ENCODE assay signal across 21 cellular contexts in the genomic region with DNA sequence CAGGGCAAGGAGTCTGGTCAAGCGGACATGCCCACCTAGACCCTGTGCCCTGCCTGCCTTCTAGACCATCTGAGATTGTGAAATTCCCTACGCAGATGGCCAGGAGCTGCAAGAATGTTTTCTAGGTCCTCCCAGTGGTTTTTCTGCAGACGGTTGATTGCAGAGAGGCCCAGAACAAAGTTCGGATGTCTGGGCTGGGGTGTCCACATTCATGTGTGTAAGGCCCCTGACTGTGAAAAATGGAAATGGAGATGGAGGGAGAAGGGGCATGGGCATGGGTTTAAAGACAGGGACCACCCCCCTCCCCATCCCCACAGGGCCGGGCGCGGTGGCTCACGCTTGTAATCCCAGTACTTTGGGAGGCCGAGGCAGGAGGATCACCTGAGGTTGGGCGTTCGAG. TPM values are rescaled to one million over a fixed set of nuclear protein-coding genes. Genes with fewer than 3 reads are reported as not detected.
DNase-seq lines count a peak whose midpoint lies in the region; ATAC-seq, FAIRE-seq and TF ChIP-seq lines count a peak whose summit lies in the region.
"Had no signal": no experiment of that assay in that cellular context is flagged by ENCODE, and none has a peak within 500 bp of the region (broad histone marks: within the 10 kb centered on the region; RNA-seq: fewer than 3 reads in every experiment).

No MANE protein-coding gene starts in this region.

- no peak for TF ChIP-seq EP300 in HepG2 (IDR thresholded peaks at IDR 0.05; ENCODE audit: low read depth in 2 of 2, low read length in 2 of 2)
- TF ChIP-seq EP300 in HepG2 (CRISPR knock-in tag; IDR thresholded peaks at IDR 0.05; ENCODE audit: borderline replicate concordance) = no peak

- in situ Hi-C loops in HepG2 (cut with HindIII; ENCODE audit: extremely low pct_ligation_motif_present, low pct_unique_long_range_greater_than_20kb) = no loop called here

- H3K36me3 Mint-ChIP-seq in activated B cell treated with CpG ODN at 0.5 μM for 24 hours (ENCODE audit: low read depth) = peaks cover 50% of the 10 kb centered on the region
- H3K36me3 Mint-ChIP-seq in central memory CD8-positive, alpha-beta T cell (ENCODE audit: insufficient read depth) = peaks cover 35% of the 10 kb centered on the region
- H3K36me3 Mint-ChIP-seq in stimulated activated memory B cell treated with anti-CD40 and anti-IgM and Interleukin-4, amounts not matched to agents 10 μg/mL and 1 μg/mL and 100 μg/mL, for 72 hours = peaks cover 61% of the 10 kb centered on the region

- no peak for TF ChIP-seq RAD21 in HepG2 (CRISPR knock-in tag; IDR thresholded peaks at IDR 0.05)

- H3K9me2 ChIP-seq in OCI-LY7 (ENCODE audit: insufficient read depth, low read length) = no peaks in the 10 kb centered on the region

- H2AFZ ChIP-seq in HepG2 (ENCODE audit: low read length) (no peak overlapping the region), OCI-LY7 (ENCODE audit: low read length) (no peak overlapping the region)

- CTCF ChIA-PET in HepG2 (lab: Yijun Ruan, JAX; ENCODE audit: low intra/inter-chr PET ratio, low total read pairs) = no interaction called here
- CTCF ChIA-PET in activated B cell treated with CpG ODN at 0.5 μM for 24 hours (lab: Charles Lee) = interaction anchor here (1.0 to 3.4 kb wide), 4 partner anchors 37 to 179 kb away, joined by 3 to 18 read pairs (median 4); no protein-coding TSS in a partner anchor
- CTCF ChIA-PET in OCI-LY7 (lab: Charles Lee; ENCODE audit: unreplicated experiment) = interaction anchor here (0.5 kb wide), 1 partner anchor 101 kb away, joined by 3 read pairs; no protein-coding TSS in a partner anchor

- H3K27ac ChIP-seq in HepG2 (ENCODE audit: extremely low read length, insufficient read depth, low read length) = no peak overlapping the region
- no peak overlapping the region for H3K27ac ChIP-seq in right lobe of liver
- H3K27ac ChIP-seq in OCI-LY7 (ENCODE audit: low read depth, low read length, poor library complexity, severe bottlenecking) = no peak overlapping the region
- H3K27ac ChIP-seq: left ventricle myocardium inferior, thyroid gland had no signal

- H3K36me3 ChIP-seq in HepG2 (replicated peaks in 1 of 2; ENCODE audit: control insufficient read depth in 1 of 2, insufficient read depth in 2 of 2, low read length in 2 of 2) (no peaks in the 10 kb centered on the region), right lobe of liver (no peaks in the 10 kb centered on the region), OCI-LY7 (ENCODE audit: insufficient read depth, low read length) (peaks cover 17% of the 10 kb centered on the region)
- H3K36me3 ChIP-seq: heart left ventricle, left ventricle myocardium inferior, thyroid gland had no signal

- H3K9me3 ChIP-seq in HepG2 (ENCODE audit: low read length) (no peaks in the 10 kb centered on the region), right lobe of liver (no peaks in the 10 kb centered on the region), OCI-LY7 (ENCODE audit: low read length) (no peaks in the 10 kb centered on the region)
- H3K9me3 ChIP-seq: heart left ventricle, left ventricle myocardium inferior, thyroid gland had no signal

- no peaks in the 10 kb centered on the region for H3K4me1 ChIP-seq in HepG2 (ENCODE audit: insufficient read depth, low read length)
- H3K4me1 ChIP-seq in right lobe of liver = peaks cover 0 to under 1% (median 0%) of the 10 kb centered on the region in 4 donors
- peaks cover 71% of the 10 kb centered on the region for H3K4me1 ChIP-seq in OCI-LY7 (ENCODE audit: insufficient read depth, low read length, poor library complexity, severe bottlenecking)
- H3K4me1 ChIP-seq: left ventricle myocardium inferior, thyroid gland had no signal

- no peak overlapping the region for H3K4me3 Mint-ChIP-seq in activated B cell treated with CpG ODN at 0.5 μM for 24 hours
- peak overlapping the region; percentile 75 for H3K4me3 Mint-ChIP-seq in central memory CD8-positive, alpha-beta T cell
- no peak overlapping the region for H3K4me3 Mint-ChIP-seq in stimulated activated memory B cell treated with anti-CD40 and anti-IgM and Interleukin-4, amounts not matched to agents 10 μg/mL and 1 μg/mL and 100 μg/mL, for 72 hours

- no peaks in the 10 kb centered on the region for H3K27me3 Mint-ChIP-seq in activated B cell treated with CpG ODN at 0.5 μM for 24 hours
- H3K27me3 Mint-ChIP-seq in central memory CD8-positive, alpha-beta T cell = no peaks in the 10 kb centered on the region
- no peaks in the 10 kb centered on the region for H3K27me3 Mint-ChIP-seq in stimulated activated memory B cell treated with anti-CD40 and anti-IgM and Interleukin-4, amounts not matched to agents 10 μg/mL and 1 μg/mL and 100 μg/mL, for 72 hours

- TF ChIP-seq POLR2A in HepG2 (IDR thresholded peaks at IDR 0.05; ENCODE audit: insufficient read depth in 1 of 2, low read depth in 2 of 2, low read length in 2 of 2) (no peak), right lobe of liver (IDR thresholded peaks at IDR 0.05) (no peak)

- ATAC-seq in HepG2 = no peak
- no peak for ATAC-seq in right lobe of liver
- ATAC-seq in activated B cell treated with CpG ODN at 0.5 μM for 24 hours (ENCODE audit: low read depth) = no peak
- no peak for ATAC-seq in central memory CD8-positive, alpha-beta T cell (replicated peaks; ENCODE audit: extremely low read depth, poor library complexity, severe bottlenecking)
- ATAC-seq in stimulated activated memory B cell treated with anti-CD40 and anti-IgM and Interleukin-4, amounts not matched to agents 10 μg/mL and 1 μg/mL and 100 μg/mL, for 72 hours = no peak
- no peak for ATAC-seq in GM19395 (IDR thresholded peaks at IDR 0.05; ENCODE audit: unreplicated experiment)
- ATAC-seq: heart left ventricle had no signal

- BruUV-seq in HepG2 (replicated peaks; lab: Mats Ljungman, UMichigan) (no TSS peak), OCI-LY7 (replicated peaks; lab: Mats Ljungman, UMichigan) (no TSS peak)

- WGBS in HepG2 (ENCODE audit: low lambda C conversion rate) = 44% methylated on average over 11 of the region's 11 CpGs
- 56% methylated on average over 3 of the region's 11 CpGs for WGBS in right lobe of liver (ENCODE audit: insufficient coverage, low coverage, low lambda C conversion rate, missing lambda C conversion rate)

- H4K20me1 ChIP-seq in HepG2 (ENCODE audit: insufficient read depth, low read length) = no peaks in the 10 kb centered on the region
- no peaks in the 10 kb centered on the region for H4K20me1 ChIP-seq in OCI-LY7 (ENCODE audit: insufficient read depth, low read length)

- no peak overlapping the region for H3K9ac ChIP-seq in HepG2 (ENCODE audit: insufficient read depth, low read depth, low read length)

- intact Hi-C loops in HepG2 (cut with micrococcal nuclease; ENCODE audit: unreplicated experiment) (no loop called here), right lobe of liver (cut with DNase I) (loop anchor here in 1 of 2 donors (5.0 kb wide), 1 partner anchor 176 kb away; no protein-coding TSS in a partner anchor), activated B cell treated with CpG ODN at 0.5 μM for 24 hours (cut with micrococcal nuclease) (no loop called here), OCI-LY7 (cut with micrococcal nuclease; ENCODE audit: unreplicated experiment) (no loop called here)

- H3K4me2 ChIP-seq in HepG2 (ENCODE audit: low read depth, low read length) (no peak overlapping the region), OCI-LY7 (ENCODE audit: low read length) (no peak overlapping the region)

- H3K9me3 Mint-ChIP-seq in activated B cell treated with CpG ODN at 0.5 μM for 24 hours = no peaks in the 10 kb centered on the region
- H3K9me3 Mint-ChIP-seq in central memory CD8-positive, alpha-beta T cell = no peaks in the 10 kb centered on the region
- H3K9me3 Mint-ChIP-seq in stimulated activated memory B cell treated with anti-CD40 and anti-IgM and Interleukin-4, amounts not matched to agents 10 μg/mL and 1 μg/mL and 100 μg/mL, for 72 hours = no peaks in the 10 kb centered on the region

- H3K4me3 ChIP-seq in HepG2 (replicated peaks in 1 of 3; ENCODE audit: insufficient read depth in 1 of 3, low read depth in 2 of 3, low read length in 3 of 3) = no peak overlapping the region
- H3K4me3 ChIP-seq in right lobe of liver = no peak overlapping the region
- no peak overlapping the region for H3K4me3 ChIP-seq in OCI-LY7 (ENCODE audit: low read depth, low read length, poor library complexity, severe bottlenecking)
- H3K4me3 ChIP-seq: heart left ventricle, left ventricle myocardium inferior, thyroid gland had no signal

- peaks cover 82% of the 10 kb centered on the region for H3K4me1 Mint-ChIP-seq in activated B cell treated with CpG ODN at 0.5 μM for 24 hours
- peaks cover 87% of the 10 kb centered on the region for H3K4me1 Mint-ChIP-seq in central memory CD8-positive, alpha-beta T cell
- peaks cover 88% of the 10 kb centered on the region for H3K4me1 Mint-ChIP-seq in stimulated activated memory B cell treated with anti-CD40 and anti-IgM and Interleukin-4, amounts not matched to agents 10 μg/mL and 1 μg/mL and 100 μg/mL, for 72 hours

- POLR2A ChIA-PET in HepG2 (lab: Yijun Ruan, JAX) = no interaction called here
- POLR2A ChIA-PET in activated B cell treated with CpG ODN at 0.5 μM for 24 hours (lab: Charles Lee) = interaction anchor here (0.7 to 11.4 kb wide), 6 partner anchors 9 to 162 kb away, joined by 3 to 74 read pairs (median 5); partner anchors contain the start of gene ARHGAP25
- POLR2A ChIA-PET in OCI-LY7 (lab: Charles Lee) = interaction anchor here (0.6 to 1.6 kb wide), 2 partner anchors 20 to 124 kb away, joined by 3 to 4 read pairs; no protein-coding TSS in a partner anchor

- no peak for FAIRE-seq in HepG2 (lab: Jason Lieb, UNC)
- FAIRE-seq: GM19239, H54 had no signal

- TF ChIP-seq CTCF in HepG2 (CRISPR knock-in tag; IDR thresholded peaks at IDR 0.05) = no peak
- TF ChIP-seq CTCF in right lobe of liver (IDR thresholded peaks at IDR 0.05) = no peak
- TF ChIP-seq CTCF in activated B cell treated with CpG ODN at 0.5 μM for 24 hours (IDR thresholded peaks at IDR 0.05) = no peak
- no peak for TF ChIP-seq CTCF in OCI-LY7 (conservative IDR thresholded peaks at IDR 0.05; ENCODE audit: low read length)

- peaks cover 1 to 33% of the 10 kb centered on the region in 2 experiments; a peak in 3 of 5 replicates for H3K27me3 ChIP-seq in HepG2 (ENCODE audit: control insufficient read depth in 1 of 2, insufficient read depth in 2 of 2, low read length in 2 of 2)
- H3K27me3 ChIP-seq in right lobe of liver = no peaks in the 10 kb centered on the region
- H3K27me3 ChIP-seq: thyroid gland had no signal

- no peak for DNase-seq in HepG2 (ENCODE audit: low spot score)
- DNase-seq in right lobe of liver = no peak
- DNase-seq in activated B cell treated with CpG ODN at 0.5 μM for 24 hours = no peak
- DNase-seq in central memory CD8-positive, alpha-beta T cell (ENCODE audit: low spot score in 2 of 2) = no peak
- DNase-seq in 8988T = no peak
- DNase-seq in OCI-LY7 (ENCODE audit: low spot score) = no peak
- DNase-seq: activated CD4-positive, alpha-beta T cell treated with anti-CD3 and anti-CD28 coated beads, Interleukin-2, amount 50 U/mL, for 48 hours; activated gamma-delta T cell treated with Interleukin-2 at 50 U/mL for 16 hours; Calu3; heart left ventricle; Kasumi-1; left ventricle myocardium inferior; NCI-H1048; NCI-H2029; NCI-H446; thyroid gland had no signal

- H3K27ac Mint-ChIP-seq in activated B cell treated with CpG ODN at 0.5 μM for 24 hours = peak overlapping the region; percentile 51
- H3K27ac Mint-ChIP-seq in central memory CD8-positive, alpha-beta T cell (ENCODE audit: low read depth) = peak overlapping the region; percentile 81
- H3K27ac Mint-ChIP-seq in stimulated activated memory B cell treated with anti-CD40 and anti-IgM and Interleukin-4, amounts not matched to agents 10 μg/mL and 1 μg/mL and 100 μg/mL, for 72 hours = peak overlapping the region; percentile 70

- H3K79me2 ChIP-seq in HepG2 (ENCODE audit: insufficient read depth, low read length) (no peaks in the 10 kb centered on the region), OCI-LY7 (ENCODE audit: insufficient read depth, low read depth, low read length) (peaks cover 42% of the 10 kb centered on the region; the same call in 1 of the 2 replicates)

RNA-seq across cellular contexts. Expression of gene ARHGAP25, which starts 11.8 kb away (rescaled TPM):
- not detected in 2 replicates for total RNA-seq in HepG2 (2016; rRNA removed; fragmentation: Illumina TruSeq; extraction: Trizol)
- total RNA-seq in HepG2 (2016; cell fraction: cytosol; rRNA removed; fragmentation: Illumina TruSeq; extraction: Trizol; ENCODE audit: low read depth) = not detected in 2 replicates
- total RNA-seq in HepG2 (2016; cell fraction: insoluble cytoplasmic fraction; rRNA removed; fragmentation: Illumina TruSeq; extraction: Trizol) = not detected in 2 replicates
- total RNA-seq in HepG2 (2016; cell fraction: membrane; rRNA removed; fragmentation: Illumina TruSeq; extraction: Trizol) = not detected in 2 replicates
- not detected in 2 replicates for total RNA-seq in HepG2 (2016; cell fraction: nucleus; rRNA removed; fragmentation: Illumina TruSeq; extraction: Trizol)
- polyA plus RNA-seq in HepG2 (2011; rRNA removed) = not detected in 2 replicates
- not detected in 2 replicates for polyA plus RNA-seq in HepG2 (2011; cell fraction: cytosol; rRNA removed)
- polyA plus RNA-seq in HepG2 (2011; cell fraction: nucleus; rRNA removed) = not detected in 2 replicates
- not detected in 2 replicates for polyA plus RNA-seq in HepG2 (2012)
- polyA plus RNA-seq in HepG2 (2016; cell fraction: cytosol; fragmentation: Illumina TruSeq; extraction: Trizol; ENCODE audit: low read depth) = not detected in 2 replicates
- not detected in 2 replicates for polyA plus RNA-seq in HepG2 (2016; cell fraction: insoluble cytoplasmic fraction; fragmentation: Illumina TruSeq; extraction: Trizol; ENCODE audit: low read depth)
- not detected in 2 replicates for polyA plus RNA-seq in HepG2 (2016; cell fraction: membrane; fragmentation: Illumina TruSeq; extraction: Trizol; ENCODE audit: low read depth)
- polyA plus RNA-seq in HepG2 (2016; cell fraction: nucleus; fragmentation: Illumina TruSeq; extraction: Trizol; ENCODE audit: insufficient read depth, low read depth) = not detected in 2 replicates
- 1.2 TPM in 1 of 2 replicates, not detected in the other for polyA minus RNA-seq in HepG2 (2011; rRNA and poly(A)+ RNA removed; ENCODE audit: low replicate concordance)
- polyA minus RNA-seq in HepG2 (2011; cell fraction: cytosol; rRNA and poly(A)+ RNA removed) = not detected in 2 replicates
- polyA minus RNA-seq in HepG2 (2011; cell fraction: nucleus; rRNA and poly(A)+ RNA removed) = not detected in 2 replicates
- total RNA-seq in right lobe of liver = 1 to 10 TPM; 3.3 to 9.8 (median 5.0) TPM
- 324 and 336 TPM in 2 replicates for total RNA-seq in activated B cell treated with CpG ODN at 0.5 μM for 24 hours
- 18.6 and 22.3 TPM in 2 replicates for total RNA-seq in OCI-LY7 (2014; rRNA removed; shearing (Covaris generic))
- total RNA-seq in OCI-LY7 (2022) = 37.7 and 43.8 TPM in 2 replicates
- total RNA-seq: Calu3, HT1080 had no signal
